In genomic region chr13:99984463-99985242, GRCh38 we compare ENCODE assay signal across 11 cellular contexts. TPM values are rescaled to one million over a fixed set of nuclear protein-coding genes. Genes with fewer than 3 reads are reported as not detected.
DNase-seq lines count a peak whose midpoint lies in the region; ATAC-seq and TF ChIP-seq lines count a peak whose summit lies in the region.
"Had no signal": no experiment of that assay in that cellular context is flagged by ENCODE, and none has a peak within 500 bp of the region (broad histone marks: within the 10 kb centered on the region; RNA-seq: fewer than 3 reads in every experiment).

No MANE protein-coding gene starts in this region.

- H2BK15ac ChIP-seq in H9 (ENCODE audit: low read depth, low read length), result no peak overlapping the region

- H3K56ac ChIP-seq in H9 (ENCODE audit: insufficient read length, low read depth, low read length), result no peak overlapping the region

- peaks cover 7% of the 10 kb centered on the region for H3K9me3 Mint-ChIP-seq in CD8-positive, alpha-beta T cell
- H3K9me3 Mint-ChIP-seq in H9, result peaks cover 25 to 26% of the 10 kb centered on the region in 2 experiments
- no peaks in the 10 kb centered on the region for H3K9me3 Mint-ChIP-seq in activated CD8-positive, alpha-beta memory T cell treated with anti-CD3 and anti-CD28 coated beads, Interleukin-2, amount 10 ng/mL, durations not matched to agents 7 days and 5 days (ENCODE audit: low read depth)

- H3K9me3 ChIP-seq in CD8-positive, alpha-beta T cell (ENCODE audit: low read length), result no peaks in the 10 kb centered on the region
- H3K9me3 ChIP-seq in H9 (ENCODE audit: control insufficient read depth, low read depth, low read length), result no peaks in the 10 kb centered on the region
- no peaks in the 10 kb centered on the region for H3K9me3 ChIP-seq in iPS-15b (ENCODE audit: control insufficient read depth, insufficient read depth, low read length)
- H3K9me3 ChIP-seq in colonic mucosa, result no peaks in the 10 kb centered on the region

- H3K27ac ChIP-seq in CD8-positive, alpha-beta T cell (ENCODE audit: low read depth, low read length), result no peak overlapping the region
- no peak overlapping the region for H3K27ac ChIP-seq in H9 (ENCODE audit: insufficient read length, low read depth, low read length)
- no peak overlapping the region for H3K27ac ChIP-seq in colonic mucosa

- POLR2A ChIA-PET in CD8-positive, alpha-beta T cell (lab: Charles Lee), result interaction anchor here (1.2 to 1.6 kb wide), 2 partner anchors 12 to 14 kb away, joined by 3 to 4 read pairs; no protein-coding TSS in a partner anchor

- H3K14ac ChIP-seq in H9 (ENCODE audit: insufficient read depth, low read length), result peak overlapping the region; percentile 84

- no peak overlapping the region for H4K5ac ChIP-seq in H9 (ENCODE audit: insufficient read length, low read depth, low read length)

- TF ChIP-seq CTCF in CD8-positive, alpha-beta T cell (IDR thresholded peaks at IDR 0.05), result no peak
- TF ChIP-seq CTCF in H9 (conservative IDR thresholded peaks at IDR 0.05) (no peak), colonic mucosa (IDR thresholded peaks at IDR 0.05) (no peak)

- H3K4me3 ChIP-seq in CD8-positive, alpha-beta T cell (ENCODE audit: low read depth, low read length), result no peak overlapping the region
- peak overlapping the region; percentile 67 for H3K4me3 ChIP-seq in iPS-15b (ENCODE audit: low read depth, low read length)
- H3K4me3 ChIP-seq in colonic mucosa, result no peak overlapping the region

- peak overlapping the region; percentile 86 for H3K4me2 ChIP-seq in H9 (ENCODE audit: insufficient read depth, insufficient read length, low read length)

- H4K8ac ChIP-seq in H9 (replicated peaks; ENCODE audit: insufficient read length, low read depth, low read length), result no peak overlapping the region

- H3K9ac ChIP-seq in H9 (ENCODE audit: extremely low read depth, insufficient read length, low read length) (peak overlapping the region; percentile 84), iPS-15b (ENCODE audit: low read depth, low read length) (peak overlapping the region; percentile 37), colonic mucosa (ENCODE audit: low read depth in 2 of 2, low read length in 2 of 2) (no peak overlapping the region)

- no peak overlapping the region for H3K23ac ChIP-seq in H9 (ENCODE audit: insufficient read length, low read depth, low read length)

- DNase-seq in CD8-positive, alpha-beta T cell, result peak in 1 of 7 experiments; percentile 55
- DNase-seq in H9, result peak; percentile 67
- peak; percentile 40 for DNase-seq in activated CD8-positive, alpha-beta memory T cell treated with anti-CD3 and anti-CD28 coated beads, Interleukin-2, amount 10 ng/mL, durations not matched to agents 7 days and 5 days
- DNase-seq in colonic mucosa, result no peak
- DNase-seq in NCI-H187 (lab: John Stamatoyannopoulos, UW), result no peak
- no peak for DNase-seq in HCEC 1CT
- no peak for DNase-seq in GM19240 (ENCODE audit: insufficient read length, low spot score)
- DNase-seq: stimulated activated CD4-positive, alpha-beta T cell treated with anti-CD3 and anti-CD28 coated beads, Interleukin-2, amount 100 ng/mL, for 24 hours had no signal

- H3K36me3 ChIP-seq in CD8-positive, alpha-beta T cell (ENCODE audit: insufficient read depth, low read length), result no peaks in the 10 kb centered on the region
- H3K36me3 ChIP-seq in iPS-15b (ENCODE audit: control insufficient read depth, insufficient read depth, low read length) (no peaks in the 10 kb centered on the region), colonic mucosa (no peaks in the 10 kb centered on the region)

- H2BK120ac ChIP-seq in H9 (ENCODE audit: low read depth, low read length, poor library complexity, severe bottlenecking), result no peak overlapping the region

- H2BK20ac ChIP-seq in H9 (ENCODE audit: low read depth, low read length, poor library complexity, severe bottlenecking), result no peak overlapping the region

- no peak overlapping the region for H4K91ac ChIP-seq in H9 (ENCODE audit: insufficient read length, low read depth, low read length)

- H3K4me1 Mint-ChIP-seq in CD8-positive, alpha-beta T cell (ENCODE audit: low read depth), result peaks cover 24% of the 10 kb centered on the region
- H3K4me1 Mint-ChIP-seq in H9, result peaks cover 34 to 43% of the 10 kb centered on the region in 2 experiments
- H3K4me1 Mint-ChIP-seq in activated CD8-positive, alpha-beta memory T cell treated with anti-CD3 and anti-CD28 coated beads, Interleukin-2, amount 10 ng/mL, durations not matched to agents 7 days and 5 days, result peaks cover 20% of the 10 kb centered on the region

- peaks cover 3% of the 10 kb centered on the region for H3K79me1 ChIP-seq in H9 (ENCODE audit: insufficient read depth, low read depth, low read length, poor library complexity, severe bottlenecking)

- H4K20me1 ChIP-seq in H9 (ENCODE audit: control insufficient read depth, insufficient read depth, insufficient read length), result no peaks in the 10 kb centered on the region

- no peak overlapping the region for H3K27ac Mint-ChIP-seq in CD8-positive, alpha-beta T cell
- peak overlapping the region; percentile 91 to 97 (median 97) for H3K27ac Mint-ChIP-seq in H9
- H3K27ac Mint-ChIP-seq in activated CD8-positive, alpha-beta memory T cell treated with anti-CD3 and anti-CD28 coated beads, Interleukin-2, amount 10 ng/mL, durations not matched to agents 7 days and 5 days, result peak overlapping the region; percentile 75

- intact Hi-C loops in CD8-positive, alpha-beta T cell (cut with DNase I, micrococcal nuclease), result loop anchor here (1.0 to 5.0 kb wide), 2 partner anchors 12 to 377 kb away; partner anchors contain the start of gene CLYBL (in 1 of the 2)
- intact Hi-C loops in colonic mucosa (cut with DNase I), result no loop called here

- H3K27me3 Mint-ChIP-seq in CD8-positive, alpha-beta T cell (ENCODE audit: low read depth), result peaks cover 61% of the 10 kb centered on the region
- H3K27me3 Mint-ChIP-seq in H9 (ENCODE audit: low read depth), result peaks cover 47% of the 10 kb centered on the region
- H3K27me3 Mint-ChIP-seq in activated CD8-positive, alpha-beta memory T cell treated with anti-CD3 and anti-CD28 coated beads, Interleukin-2, amount 10 ng/mL, durations not matched to agents 7 days and 5 days, result peaks cover 63% of the 10 kb centered on the region

- peaks cover 25% of the 10 kb centered on the region for H3K79me2 ChIP-seq in H9 (ENCODE audit: insufficient read depth, low read length)

- H3K27me3 ChIP-seq in CD8-positive, alpha-beta T cell (ENCODE audit: insufficient read depth, low read length), result peaks cover 71% of the 10 kb centered on the region
- H3K27me3 ChIP-seq in H9 (ENCODE audit: insufficient read depth, low read length) (peaks cover 19% of the 10 kb centered on the region; the same call in 1 of the 2 replicates), iPS-15b (ENCODE audit: control insufficient read depth, insufficient read depth, low read length) (peaks cover 68% of the 10 kb centered on the region), colonic mucosa (peaks cover 94% of the 10 kb centered on the region)

- no peak for ATAC-seq in CD8-positive, alpha-beta T cell
- no peak for ATAC-seq in activated CD8-positive, alpha-beta memory T cell treated with anti-CD3 and anti-CD28 coated beads, Interleukin-2, amount 10 ng/mL, durations not matched to agents 7 days and 5 days

- peaks cover 48% of the 10 kb centered on the region for H3K23me2 ChIP-seq in H9 (ENCODE audit: insufficient read length, low read depth, low read length, poor library complexity, severe bottlenecking)

- WGBS in H9 (ENCODE audit: extremely low coverage, insufficient read length, low lambda C conversion rate), result no CpG with 5 or more reads among the region's 44 CpGs

- no peak overlapping the region for H2AK5ac ChIP-seq in H9 (ENCODE audit: insufficient read length, low read length)

- H2BK5ac ChIP-seq in H9 (ENCODE audit: insufficient read length, low read length), result no peak overlapping the region

- H3K36me3 Mint-ChIP-seq in CD8-positive, alpha-beta T cell, result no peaks in the 10 kb centered on the region
- peaks cover 38 to 48% (median 47%) of the 10 kb centered on the region in 3 experiments for H3K36me3 Mint-ChIP-seq in H9 (ENCODE audit: insufficient read depth in 1 of 3, low read depth in 3 of 3)
- H3K36me3 Mint-ChIP-seq in activated CD8-positive, alpha-beta memory T cell treated with anti-CD3 and anti-CD28 coated beads, Interleukin-2, amount 10 ng/mL, durations not matched to agents 7 days and 5 days, result peaks cover 16% of the 10 kb centered on the region

- peaks cover 18% of the 10 kb centered on the region for H3K4me1 ChIP-seq in CD8-positive, alpha-beta T cell (ENCODE audit: insufficient read depth, low read length)
- H3K4me1 ChIP-seq in H9 (ENCODE audit: insufficient read depth, low read length), result no peaks in the 10 kb centered on the region; the same call in none of the 2 replicates
- H3K4me1 ChIP-seq in iPS-15b (ENCODE audit: control insufficient read depth, insufficient read depth, low read length), result peaks cover 20% of the 10 kb centered on the region
- H3K4me1 ChIP-seq in colonic mucosa, result peaks cover 15% of the 10 kb centered on the region

- H3K4ac ChIP-seq in H9 (ENCODE audit: low read depth, low read length), result no peak overlapping the region

- peak overlapping the region; percentile 15 for H3K4me3 Mint-ChIP-seq in CD8-positive, alpha-beta T cell
- H3K4me3 Mint-ChIP-seq in H9, result peak overlapping the region; percentile 94 to 98
- H3K4me3 Mint-ChIP-seq in activated CD8-positive, alpha-beta memory T cell treated with anti-CD3 and anti-CD28 coated beads, Interleukin-2, amount 10 ng/mL, durations not matched to agents 7 days and 5 days, result peak overlapping the region; percentile 11

- CTCF ChIA-PET in CD8-positive, alpha-beta T cell (lab: Charles Lee), result interaction anchor here (0.6 to 1.3 kb wide), 4 partner anchors 8 to 60 kb away, joined by 3 read pairs; no protein-coding TSS in a partner anchor
- CTCF ChIA-PET in activated CD8-positive, alpha-beta memory T cell treated with anti-CD3 and anti-CD28 coated beads, Interleukin-2, amount 10 ng/mL, durations not matched to agents 7 days and 5 days (lab: Charles Lee), result no interaction called here

- H3K18ac ChIP-seq in H9 (ENCODE audit: insufficient read length, low read depth, low read length), result peak overlapping the region; percentile 10

- H3T11ph ChIP-seq in H9 (ENCODE audit: low read length), result no peak overlapping the region

- no peak overlapping the region for H2BK12ac ChIP-seq in H9 (ENCODE audit: insufficient read length, low read depth, low read length)

- no peak overlapping the region for H2AFZ ChIP-seq in H9 (ENCODE audit: low read length)

RNA-seq across cellular contexts. Expression of gene ZIC2, which starts 3.1 kb away (rescaled TPM):
- not detected for total RNA-seq in CD8-positive, alpha-beta T cell
- total RNA-seq in H9 (2021) (426 and 454 TPM in 2 replicates), colonic mucosa (under 1 TPM; 0.11 to 0.82 TPM)
- 1 to 10 TPM in 1 of 2 experiments, under 1 TPM in 1; 0.26 to 1.6 TPM for total RNA-seq in activated CD8-positive, alpha-beta memory T cell treated with anti-CD3 and anti-CD28 coated beads, Interleukin-2, amount 10 ng/mL, durations not matched to agents 7 days and 5 days

RNA-seq across cellular contexts. Expression of gene ZIC5, which starts 13.1 kb away (rescaled TPM):
- total RNA-seq in CD8-positive, alpha-beta T cell, result not detected
- 51.9 and 52.6 TPM in 2 replicates for total RNA-seq in H9 (2021)
- not detected for total RNA-seq in activated CD8-positive, alpha-beta memory T cell treated with anti-CD3 and anti-CD28 coated beads, Interleukin-2, amount 10 ng/mL, durations not matched to agents 7 days and 5 days
- under 1 TPM in 1 of 2 donors, not detected in 1; 0.10 TPM for total RNA-seq in colonic mucosa
- total RNA-seq: RPMI7951, urinary bladder had no signal

Comparison
In these comparisons a context has a peak if more than half of its experiments do, and no peak if none do; other contexts are left out.
1. DNase-seq: peak in H9 (single experiment) and activated CD8-positive, alpha-beta memory T cell treated with anti-CD3 and anti-CD28 coated beads, Interleukin-2, amount 10 ng/mL, durations not matched to agents 7 days and 5 days (single experiment); none in colonic mucosa (single experiment), NCI-H187 (0 of 2), HCEC 1CT (single experiment) and GM19240 (single experiment).
2. H3K4me3 Mint-ChIP-seq: peak in every context shown above with its lines; median percentile 96 in H9; 15 in CD8-positive, alpha-beta T cell; 11 in activated CD8-positive, alpha-beta memory T cell treated with anti-CD3 and anti-CD28 coated beads, Interleukin-2, amount 10 ng/mL, durations not matched to agents 7 days and 5 days.
3. H3K9ac ChIP-seq: peak in H9 (single experiment) and iPS-15b (single experiment); none in colonic mucosa (0 of 2).
4. RNA of gene ZIC2, which starts 3.1 kb away (total RNA-seq): 426 to 454 TPM in H9; 0.26 to 1.6 TPM in activated CD8-positive, alpha-beta memory T cell treated with anti-CD3 and anti-CD28 coated beads, Interleukin-2, amount 10 ng/mL, durations not matched to agents 7 days and 5 days, 0.11 to 0.82 TPM in colonic mucosa and not detected in CD8-positive, alpha-beta T cell; every median in the first group is over 100 times any median in the second.
5. RNA of gene ZIC5, which starts 13.1 kb away (total RNA-seq): 51.9 to 52.6 TPM in H9; 0.10 TPM in colonic mucosa, not detected in CD8-positive, alpha-beta T cell and not detected in activated CD8-positive, alpha-beta memory T cell treated with anti-CD3 and anti-CD28 coated beads, Interleukin-2, amount 10 ng/mL, durations not matched to agents 7 days and 5 days; every median in the first group is over 10 times any median in the second.